23 cellular contexts compared by ENCODE assay signal in the genomic region with DNA sequence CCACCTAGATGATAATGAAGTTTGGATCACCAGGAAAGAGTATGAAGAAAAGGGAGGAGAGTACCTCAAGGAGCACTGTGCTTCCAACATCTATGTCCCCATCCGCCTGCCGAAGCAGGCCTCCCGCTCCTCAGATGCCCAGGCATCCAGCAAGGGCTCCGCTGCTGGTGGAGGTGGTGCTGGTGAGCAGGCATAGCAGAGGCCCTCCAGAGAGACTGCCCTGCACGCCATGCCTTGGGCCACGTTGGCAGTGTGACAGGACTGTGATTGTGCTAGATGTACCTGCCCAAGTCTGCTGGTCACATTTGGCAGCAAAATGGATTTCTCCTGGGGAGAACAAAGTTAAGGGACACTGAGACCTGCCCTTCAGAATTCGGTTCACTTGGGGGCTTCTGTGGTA. TPM values are rescaled to one million over a fixed set of nuclear protein-coding genes. Genes with fewer than 3 reads are reported as not detected.
DNase-seq lines count a peak whose midpoint lies in the region; ATAC-seq and TF ChIP-seq lines count a peak whose summit lies in the region.
"Had no signal": no experiment of that assay in that cellular context is flagged by ENCODE, and none has a peak within 500 bp of the region (broad histone marks: within the 10 kb centered on the region; RNA-seq: fewer than 3 reads in every experiment).

No MANE protein-coding gene starts in this region.

- no peak for DNase-seq in cardiac muscle cell (ENCODE audit: low read depth in 1 of 2, low spot score in 1 of 2)
- no peak for DNase-seq in left cardiac atrium
- peak; percentile 47 for DNase-seq in coronary artery (ENCODE audit: low spot score)
- DNase-seq in left lobe of liver (ENCODE audit: low spot score): peak; percentile 56
- DNase-seq in Peyer's patch: no peak
- DNase-seq in stimulated activated naive CD4-positive, alpha-beta T cell treated with Interleukin-2 at 50 U/mL for 16 hours (lab: John Stamatoyannopoulos, UW): no peak
- DNase-seq: 8988T; ACHN; AML-193; BE2C; CD4-positive, alpha-beta T cell; CD8-positive, alpha-beta memory T cell; DMS 273 treated with DMSO at 0.1 percent for 48 hours; DMS79; EL; GF-D8; GM23248; HFFc6 had no signal

- H3K9me3 ChIP-seq in cardiac muscle cell (ENCODE audit: low read depth) (no peaks in the 10 kb centered on the region), Peyer's patch (no peaks in the 10 kb centered on the region)
- H3K9me3 ChIP-seq: BE2C, HAP-1 had no signal

- no peak overlapping the region for H3K4me3 ChIP-seq in cardiac muscle cell
- H3K4me3 ChIP-seq in coronary artery: no peak overlapping the region
- no peak overlapping the region for H3K4me3 ChIP-seq in Peyer's patch
- H3K4me3 ChIP-seq: A549; BLaER1 treated with 17β-estradiol and CSF1 and Interleukin-3, amounts not matched to agents 10 nM and 100 nM; GM23248; HAP-1 had no signal

- ATAC-seq in left cardiac atrium (no peak), left lobe of liver (peak; percentile 47), GM21529 (IDR thresholded peaks at IDR 0.05; ENCODE audit: unreplicated experiment) (no peak)
- ATAC-seq: A549 had no signal

- H3K27me3 ChIP-seq in cardiac muscle cell: no peaks in the 10 kb centered on the region
- no peaks in the 10 kb centered on the region for H3K27me3 ChIP-seq in Peyer's patch
- H3K27me3 ChIP-seq: BE2C; BLaER1 treated with 17β-estradiol and CSF1 and Interleukin-3, amounts not matched to agents 10 nM and 100 nM had no signal

- H3K4me1 ChIP-seq in cardiac muscle cell (ENCODE audit: low read depth) (peaks cover 20% of the 10 kb centered on the region), Peyer's patch (no peaks in the 10 kb centered on the region)
- H3K4me1 ChIP-seq: A549; BE2C; BLaER1 treated with 17β-estradiol and CSF1 and Interleukin-3, amounts not matched to agents 10 nM and 100 nM; HAP-1 had no signal

- intact Hi-C loops in left cardiac atrium (cut with DNase I): no loop called here

- H3K36me3 ChIP-seq in cardiac muscle cell (peaks cover 4% of the 10 kb centered on the region), Peyer's patch (peaks cover 0 to 80% (median 5%) of the 10 kb centered on the region in 3 donors)

- no peak for TF ChIP-seq POLR2A in Peyer's patch (IDR thresholded peaks at IDR 0.05)

- H3K27ac ChIP-seq in cardiac muscle cell: peak overlapping the region; percentile 73
- H3K27ac ChIP-seq in coronary artery: no peak overlapping the region
- H3K27ac ChIP-seq in Peyer's patch: no peak overlapping the region
- H3K27ac ChIP-seq: A549; BLaER1 treated with 17β-estradiol and CSF1 and Interleukin-3, amounts not matched to agents 10 nM and 100 nM; GM23248 had no signal

- no peak for TF ChIP-seq CTCF in cardiac muscle cell (IDR thresholded peaks at IDR 0.05; ENCODE audit: low read depth, low read length)
- no peak for TF ChIP-seq CTCF in coronary artery (IDR thresholded peaks at IDR 0.05)
- no peak for TF ChIP-seq CTCF in Peyer's patch (IDR thresholded peaks at IDR 0.05)

RNA-seq across cellular contexts. Expression of a gene that starts 23.4 kb away (rescaled TPM):
- total RNA-seq in cardiac muscle cell (8.1 and 8.7 TPM in 2 replicates), left cardiac atrium (1 to 10 TPM; 3.6 to 5.1 TPM), left lobe of liver (6.6 TPM), Peyer's patch (10 to 100 TPM in 2 of 4 donors, 1 to 10 TPM in 2; 5.1 to 32.2 (median 11.0) TPM)
- polyA plus RNA-seq in cardiac muscle cell: 6.4 and 9.4 TPM in 2 replicates

RNA-seq across cellular contexts. Expression of a gene that starts 33.9 kb away (rescaled TPM):
- total RNA-seq in cardiac muscle cell: 0.07 and 0.15 TPM in 2 replicates
- polyA plus RNA-seq in cardiac muscle cell: 0.10 TPM in 1 of 2 replicates, not detected in the other
- 1 to 10 TPM; 5.4 to 7.7 TPM for total RNA-seq in left cardiac atrium
- 1.7 TPM for total RNA-seq in left lobe of liver
- 10 to 100 TPM in 1 of 4 donors, 1 to 10 TPM in 3; 3.2 to 41.3 (median 7.2) TPM for total RNA-seq in Peyer's patch
- total RNA-seq: GM23248, HFFc6 had no signal
- polyA plus RNA-seq: GM23248 had no signal

RNA-seq across cellular contexts. Expression of a gene that starts 47.3 kb away (rescaled TPM):
- not detected in 2 replicates for total RNA-seq in cardiac muscle cell
- not detected in 2 replicates for polyA plus RNA-seq in cardiac muscle cell
- total RNA-seq in left cardiac atrium: not detected
- not detected for total RNA-seq in left lobe of liver
- not detected for total RNA-seq in Peyer's patch
- total RNA-seq: CD4-positive, alpha-beta T cell; CD8-positive, alpha-beta memory T cell; GM23248; HFFc6 had no signal
- polyA plus RNA-seq: A549; CD14-positive monocyte; CD8-positive, alpha-beta memory T cell; GM23248 had no signal

Comparison
In these comparisons a context has a peak if more than half of its experiments do, and no peak if none do; other contexts are left out.
1. DNase-seq: peak in coronary artery (single experiment) and left lobe of liver (single experiment); none in cardiac muscle cell (0 of 2), left cardiac atrium (single experiment), Peyer's patch (0 of 3) and stimulated activated naive CD4-positive, alpha-beta T cell treated with Interleukin-2 at 50 U/mL for 16 hours (single experiment).